In the genomic region with DNA sequence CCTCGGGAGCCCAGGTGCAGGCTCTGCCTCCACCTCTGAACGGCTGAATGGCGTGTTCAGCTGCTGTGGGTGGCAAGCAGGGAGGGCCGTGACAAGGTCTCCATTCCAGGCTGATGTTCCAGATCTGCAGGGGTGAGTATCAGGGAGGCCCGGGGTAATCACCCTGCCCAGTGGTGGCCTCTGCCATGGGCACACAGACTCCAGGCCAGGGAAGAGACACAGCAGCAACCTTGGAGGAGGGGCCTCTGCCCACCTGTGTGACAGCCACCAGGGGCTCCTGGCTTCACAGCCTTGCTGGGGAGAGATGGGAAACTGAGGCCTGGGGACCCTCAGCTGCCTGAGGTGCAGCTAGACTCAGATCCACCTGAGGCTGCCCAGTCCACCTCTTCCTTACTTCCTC, we compare ENCODE assay signal across 18 cellular contexts. TPM values are rescaled to one million over a fixed set of nuclear protein-coding genes. Genes with fewer than 3 reads are reported as not detected.
A peak's percentile ranks its signal among the peaks of the same experiment; 100 is the strongest.
DNase-seq lines count a peak whose midpoint lies in the region; ATAC-seq and TF ChIP-seq lines count a peak whose summit lies in the region.
"Had no signal": no experiment of that assay in that cellular context is flagged by ENCODE, and none has a peak within 500 bp of the region (broad histone marks: within the 10 kb centered on the region; RNA-seq: fewer than 3 reads in every experiment).

No MANE protein-coding gene starts in this region.

- POLR2A ChIA-PET in SK-N-SH (lab: Yijun Ruan, JAX) = no interaction called here

- TF ChIP-seq EP300 in SK-N-SH (IDR thresholded peaks at IDR 0.05; ENCODE audit: borderline replicate concordance in 1 of 2, low read depth in 1 of 2, low read length in 1 of 2) = no peak

- H3K27me3 Mint-ChIP-seq in CD14-positive monocyte (ENCODE audit: low read depth in 3 of 3) = peaks cover 0 to 3% (median 0%) of the 10 kb centered on the region in 3 donors
- no peaks in the 10 kb centered on the region for H3K27me3 Mint-ChIP-seq in dendritic cell treated with granulocyte-macrophage colony-stimulating factor and Interleukin-4, amounts not matched to agents 40 ng/mL and 50 ng/mL, for 4 days
- H3K27me3 Mint-ChIP-seq in activated naive CD8-positive, alpha-beta T cell treated with anti-CD3 and anti-CD28 coated beads for 36 hours = no peaks in the 10 kb centered on the region
- no peaks in the 10 kb centered on the region for H3K27me3 Mint-ChIP-seq in stimulated activated naive B cell treated with anti-CD40 and anti-IgM and Interleukin-4, amounts not matched to agents 10 μg/mL and 1 μg/mL and 100 μg/mL, for 72 hours
- H3K27me3 Mint-ChIP-seq: CD4-positive, alpha-beta memory T cell had no signal

- H3K4me3 ChIP-seq in spleen (no peak overlapping the region), SK-N-SH (ENCODE audit: low read depth in 2 of 2, low read length in 1 of 2) (no peak overlapping the region), uterus (no peak overlapping the region)
- H3K4me3 ChIP-seq: GM12878, GM23338 had no signal

- peak overlapping the region in 6 of 8 donors; percentile 3 to 81 (median 46) for H3K27ac ChIP-seq in spleen
- no peak overlapping the region for H3K27ac ChIP-seq in SK-N-SH (ENCODE audit: low read depth in 2 of 2, low read length in 1 of 2)
- H3K27ac ChIP-seq in uterus = no peak overlapping the region

- WGBS in spleen, 5 donors = 88 to 100% (median 96%) methylated on average over 4 to 5 of the region's 5 CpGs
- 100% methylated on average over 3 of the region's 5 CpGs for WGBS in SK-N-SH (ENCODE audit: low lambda C conversion rate)

- H4K20me1 ChIP-seq in SK-N-SH (ENCODE audit: insufficient read depth) = no peaks in the 10 kb centered on the region

- no peaks in the 10 kb centered on the region for H3F3A ChIP-seq in SK-N-SH (replicated peaks; ENCODE audit: insufficient read depth)

- peaks cover 0 to 5% (median 0%) of the 10 kb centered on the region in 6 donors for H3K36me3 ChIP-seq in spleen
- no peaks in the 10 kb centered on the region for H3K36me3 ChIP-seq in SK-N-SH (replicated peaks in 1 of 2; ENCODE audit: control insufficient read depth in 1 of 2, insufficient read depth in 2 of 2, low read length in 1 of 2)
- no peaks in the 10 kb centered on the region for H3K36me3 ChIP-seq in uterus

- no peak overlapping the region for H3K4me2 ChIP-seq in SK-N-SH
- H3K4me2 ChIP-seq: GM23338 had no signal

- TF ChIP-seq POLR2A in spleen (IDR thresholded peaks at IDR 0.05) (no peak), uterus (IDR thresholded peaks at IDR 0.05) (no peak)

- H3K4me1 ChIP-seq in spleen (peaks cover 0 to 15% (median 0%) of the 10 kb centered on the region in 6 donors), SK-N-SH (ENCODE audit: control insufficient read depth in 1 of 2, insufficient read depth in 2 of 2, low read depth in 1 of 2, low read length in 1 of 2) (peaks cover 0 to 13% of the 10 kb centered on the region in 2 experiments; a peak in 1 of 4 replicates), uterus (no peaks in the 10 kb centered on the region)

- H3K27ac Mint-ChIP-seq in CD14-positive monocyte = peak overlapping the region; percentile 82 to 96 (median 91)
- peak overlapping the region; percentile 77 for H3K27ac Mint-ChIP-seq in dendritic cell treated with granulocyte-macrophage colony-stimulating factor and Interleukin-4, amounts not matched to agents 40 ng/mL and 50 ng/mL, for 4 days
- H3K27ac Mint-ChIP-seq in activated naive CD8-positive, alpha-beta T cell treated with anti-CD3 and anti-CD28 coated beads for 36 hours = no peak overlapping the region
- H3K27ac Mint-ChIP-seq in stimulated activated naive B cell treated with anti-CD40 and anti-IgM and Interleukin-4, amounts not matched to agents 10 μg/mL and 1 μg/mL and 100 μg/mL, for 72 hours = no peak overlapping the region
- H3K27ac Mint-ChIP-seq: CD4-positive, alpha-beta memory T cell; GM23338; H9 had no signal

- CTCF ChIA-PET in SK-N-SH (lab: Yijun Ruan, JAX) = interaction anchor here (0.8 to 2.9 kb wide), 3 partner anchors 173 to 236 kb away, joined by 3 to 12 read pairs (median 10); no protein-coding TSS in a partner anchor

- H3K9me3 ChIP-seq in spleen (peaks cover 2 to 58% (median 48%) of the 10 kb centered on the region in 8 donors), SK-N-SH (0 out of 2 replicates have a peak, but pooled peaks cover 6% of the 10 kb centered on the region), uterus (peaks cover 0 to 5% of the 10 kb centered on the region in 2 donors)

- DNase-seq in CD14-positive monocyte (ENCODE audit: low spot score) (no peak), spleen (no peak), SK-N-SH (no peak), uterus (no peak)
- DNase-seq in activated naive CD8-positive, alpha-beta T cell treated with anti-CD3 and anti-CD28 coated beads for 36 hours = no peak
- DNase-seq in stimulated activated naive B cell treated with anti-CD40 and anti-IgM and Interleukin-4, amounts not matched to agents 10 μg/mL and 1 μg/mL and 100 μg/mL, for 72 hours = no peak
- DNase-seq: Calu3; CD4-positive, alpha-beta memory T cell; COR-L47; DMS 273 treated with DMSO at 0.1 percent for 48 hours; DMS79; EL; GDM1; H9 had no signal

- ATAC-seq in stimulated activated naive B cell treated with anti-CD40 and anti-IgM and Interleukin-4, amounts not matched to agents 10 μg/mL and 1 μg/mL and 100 μg/mL, for 72 hours (replicated peaks) = no peak
- ATAC-seq: GM12878, GM23338, HCT116 had no signal

- no peak for TF ChIP-seq RAD21 in SK-N-SH (IDR thresholded peaks at IDR 0.05; ENCODE audit: low read length)

- H3K9me3 Mint-ChIP-seq in CD14-positive monocyte = peaks cover 28 to 48% (median 42%) of the 10 kb centered on the region in 7 donors
- peaks cover 56% of the 10 kb centered on the region for H3K9me3 Mint-ChIP-seq in dendritic cell treated with granulocyte-macrophage colony-stimulating factor and Interleukin-4, amounts not matched to agents 40 ng/mL and 50 ng/mL, for 4 days
- H3K9me3 Mint-ChIP-seq in activated naive CD8-positive, alpha-beta T cell treated with anti-CD3 and anti-CD28 coated beads for 36 hours = peaks cover 34% of the 10 kb centered on the region
- peaks cover 20 to 26% of the 10 kb centered on the region in 2 donors for H3K9me3 Mint-ChIP-seq in stimulated activated naive B cell treated with anti-CD40 and anti-IgM and Interleukin-4, amounts not matched to agents 10 μg/mL and 1 μg/mL and 100 μg/mL, for 72 hours

- no peak overlapping the region for H3K4me3 Mint-ChIP-seq in CD14-positive monocyte
- no peak overlapping the region for H3K4me3 Mint-ChIP-seq in dendritic cell treated with granulocyte-macrophage colony-stimulating factor and Interleukin-4, amounts not matched to agents 40 ng/mL and 50 ng/mL, for 4 days
- no peak overlapping the region for H3K4me3 Mint-ChIP-seq in activated naive CD8-positive, alpha-beta T cell treated with anti-CD3 and anti-CD28 coated beads for 36 hours
- no peak overlapping the region for H3K4me3 Mint-ChIP-seq in stimulated activated naive B cell treated with anti-CD40 and anti-IgM and Interleukin-4, amounts not matched to agents 10 μg/mL and 1 μg/mL and 100 μg/mL, for 72 hours
- H3K4me3 Mint-ChIP-seq: CD4-positive, alpha-beta memory T cell; GM23338; H9 had no signal

- no peak for TF ChIP-seq CTCF in CD14-positive monocyte (IDR thresholded peaks at IDR 0.05)
- TF ChIP-seq CTCF in spleen (IDR thresholded peaks at IDR 0.05 in 8 of 11, conservative IDR thresholded peaks at IDR 0.05 in 3 of 11) = no peak
- TF ChIP-seq CTCF in SK-N-SH (IDR thresholded peaks at IDR 0.05) = no peak
- no peak for TF ChIP-seq CTCF in uterus (IDR thresholded peaks at IDR 0.05)

- no peak overlapping the region for H2AFZ ChIP-seq in SK-N-SH (ENCODE audit: low read depth)
- H2AFZ ChIP-seq: GM23338 had no signal

- H3K4me1 Mint-ChIP-seq in CD14-positive monocyte = peaks cover 47% of the 10 kb centered on the region
- H3K4me1 Mint-ChIP-seq in dendritic cell treated with granulocyte-macrophage colony-stimulating factor and Interleukin-4, amounts not matched to agents 40 ng/mL and 50 ng/mL, for 4 days (ENCODE audit: low read depth) = peaks cover 60% of the 10 kb centered on the region
- no peaks in the 10 kb centered on the region for H3K4me1 Mint-ChIP-seq in activated naive CD8-positive, alpha-beta T cell treated with anti-CD3 and anti-CD28 coated beads for 36 hours
- H3K4me1 Mint-ChIP-seq in stimulated activated naive B cell treated with anti-CD40 and anti-IgM and Interleukin-4, amounts not matched to agents 10 μg/mL and 1 μg/mL and 100 μg/mL, for 72 hours = no peaks in the 10 kb centered on the region
- H3K4me1 Mint-ChIP-seq: CD4-positive, alpha-beta memory T cell had no signal

- H3K9me2 ChIP-seq in SK-N-SH = no peaks in the 10 kb centered on the region

- H3K36me3 Mint-ChIP-seq in CD14-positive monocyte = peaks cover 17 to 22% of the 10 kb centered on the region in 2 donors
- peaks cover 46% of the 10 kb centered on the region for H3K36me3 Mint-ChIP-seq in dendritic cell treated with granulocyte-macrophage colony-stimulating factor and Interleukin-4, amounts not matched to agents 40 ng/mL and 50 ng/mL, for 4 days (ENCODE audit: low read depth)
- peaks cover 12% of the 10 kb centered on the region for H3K36me3 Mint-ChIP-seq in activated naive CD8-positive, alpha-beta T cell treated with anti-CD3 and anti-CD28 coated beads for 36 hours
- H3K36me3 Mint-ChIP-seq in stimulated activated naive B cell treated with anti-CD40 and anti-IgM and Interleukin-4, amounts not matched to agents 10 μg/mL and 1 μg/mL and 100 μg/mL, for 72 hours = peaks cover 19 to 36% of the 10 kb centered on the region in 2 donors

- no peaks in the 10 kb centered on the region for H3K79me2 ChIP-seq in SK-N-SH (ENCODE audit: insufficient read depth)

- H3K27me3 ChIP-seq in spleen (replicated peaks in 1 of 7) (no peaks in the 10 kb centered on the region), SK-N-SH (ENCODE audit: insufficient read depth) (no peaks in the 10 kb centered on the region), uterus (no peaks in the 10 kb centered on the region)

- no peak overlapping the region for H3K9ac ChIP-seq in SK-N-SH

- intact Hi-C loops in CD14-positive monocyte (cut with micrococcal nuclease) = no loop called here
- intact Hi-C loops in dendritic cell treated with granulocyte-macrophage colony-stimulating factor and Interleukin-4, amounts not matched to agents 40 ng/mL and 50 ng/mL, for 4 days (cut with micrococcal nuclease) = no loop called here
- intact Hi-C loops in spleen (cut with DNase I; ENCODE audit: low total_unique reads) = no loop called here
- intact Hi-C loops in uterus (cut with DNase I; ENCODE audit: low total_unique reads) = no loop called here

TF ChIP-seq in SK-N-SH, 30 proteins besides CTCF, POLR2A, EP300 and RAD21 (continues in another document):
- no peak for TF ChIP-seq MEF2A (IDR thresholded peaks at IDR 0.05; ENCODE audit: borderline replicate concordance, low read depth)
- TF ChIP-seq MXI1 (IDR thresholded peaks at IDR 0.05; ENCODE audit: low read depth, low read length) = no peak
- TF ChIP-seq RXRA (IDR thresholded peaks at IDR 0.05; ENCODE audit: borderline replicate concordance, low read depth) = no peak

RNA-seq across cellular contexts. Expression of a gene that starts 25.6 kb away (rescaled TPM):
- 10 to 100 TPM; 21.9 to 25.6 TPM for polyA plus RNA-seq in CD14-positive monocyte
- 10 to 100 TPM; 39.6 to 52.8 (median 49.2) TPM for total RNA-seq in spleen
- polyA plus RNA-seq in spleen = 10 to 100 TPM; 18.8 to 31.9 (median 25.0) TPM
- 10 to 100 TPM; 47.5 to 47.6 TPM for total RNA-seq in activated naive CD8-positive, alpha-beta T cell treated with anti-CD3 and anti-CD28 coated beads for 36 hours
- polyA plus RNA-seq in SK-N-SH (2012; rRNA removed) = 38.2 and 41.9 TPM in 2 replicates
- 21.3 and 28.1 TPM in 2 replicates for polyA plus RNA-seq in SK-N-SH (2012; cell fraction: cytosol; rRNA removed)
- polyA plus RNA-seq in SK-N-SH (2012; cell fraction: nucleus; rRNA removed) = 95.1 and 120 TPM in 2 replicates
- 10 to 100 TPM; 13.1 to 51.4 (median 44.5) TPM for total RNA-seq in uterus

Comparison
In these comparisons a context has a peak if more than half of its experiments do, and no peak if none do; other contexts are left out.
1. H3K27ac Mint-ChIP-seq: peak in CD14-positive monocyte (7 of 7) and dendritic cell treated with granulocyte-macrophage colony-stimulating factor and Interleukin-4, amounts not matched to agents 40 ng/mL and 50 ng/mL, for 4 days (single experiment); none in activated naive CD8-positive, alpha-beta T cell treated with anti-CD3 and anti-CD28 coated beads for 36 hours (single experiment) and stimulated activated naive B cell treated with anti-CD40 and anti-IgM and Interleukin-4, amounts not matched to agents 10 μg/mL and 1 μg/mL and 100 μg/mL, for 72 hours (single experiment).
2. H3K27ac ChIP-seq: peak in spleen (6 of 8); none in SK-N-SH (0 of 2) and uterus (0 of 2).